Comparison of ENCODE assay signal across 11 cellular contexts in the genomic region with DNA sequence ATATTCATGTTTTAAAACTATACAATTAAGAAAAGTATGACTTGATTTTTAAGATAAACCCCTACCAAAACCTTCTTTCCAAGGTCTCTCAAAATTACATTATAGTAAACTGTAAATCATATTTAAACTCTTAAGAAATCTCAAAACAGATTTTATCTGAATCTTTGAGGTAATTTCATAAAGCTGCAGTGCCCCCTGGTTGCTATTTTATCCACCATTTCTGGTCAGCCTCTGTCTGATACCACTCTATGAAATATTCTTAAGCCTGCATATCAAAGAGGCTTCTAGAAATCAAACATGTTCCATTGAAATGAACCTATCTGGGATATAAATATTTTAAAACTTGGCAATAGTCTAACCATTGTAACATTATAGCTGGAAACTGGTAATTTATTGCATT.
DNase-seq lines count a peak whose midpoint lies in the region; ATAC-seq and TF ChIP-seq lines count a peak whose summit lies in the region.
"Had no signal": no experiment of that assay in that cellular context is flagged by ENCODE, and none has a peak within 500 bp of the region (broad histone marks: within the 10 kb centered on the region; RNA-seq: fewer than 3 reads in every experiment).

No MANE protein-coding gene starts in this region.

- H3K36me3 ChIP-seq in endodermal cell (ENCODE audit: control insufficient read depth, insufficient read depth, low read length) = no peaks in the 10 kb centered on the region
- H3K36me3 ChIP-seq: prostate gland had no signal

- peak; percentile 62 for TF ChIP-seq CTCF in endodermal cell (conservative IDR thresholded peaks at IDR 0.05)
- TF ChIP-seq CTCF in type B pancreatic cell (conservative IDR thresholded peaks at IDR 0.05) = peak; percentile 45

- no peak overlapping the region for H3K27ac Mint-ChIP-seq in activated naive CD4-positive, alpha-beta T cell treated with anti-CD3 and anti-CD28 coated beads for 36 hours
- H3K27ac Mint-ChIP-seq in endodermal cell (no peak overlapping the region), type B pancreatic cell (no peak overlapping the region)

- DNase-seq in activated naive CD4-positive, alpha-beta T cell treated with anti-CD3 and anti-CD28 coated beads for 36 hours = peak; percentile 4
- DNase-seq in activated naive CD4-positive, alpha-beta T cell treated with Interleukin-2 at 50 U/mL for 16 hours = no peak
- DNase-seq in OCI-M1 (lab: John Stamatoyannopoulos, UW) (peak; percentile 36), endodermal cell (no peak), type B pancreatic cell (ENCODE audit: extremely low spot score, unreplicated experiment) (no peak), NCI-H2107 treated with DMSO at 0.1 percent for 48 hours (lab: John Stamatoyannopoulos, UW; ENCODE audit: unreplicated experiment) (no peak), SIG-M5 treated with dmso at 0.1 percent for 504 hours (lab: John Stamatoyannopoulos, UW; ENCODE audit: unreplicated experiment) (no peak)
- DNase-seq: NCI-H226, testis had no signal

- no peak overlapping the region for H3K4me3 Mint-ChIP-seq in activated naive CD4-positive, alpha-beta T cell treated with anti-CD3 and anti-CD28 coated beads for 36 hours
- H3K4me3 Mint-ChIP-seq in endodermal cell (no peak overlapping the region), type B pancreatic cell (no peak overlapping the region)

- no peaks in the 10 kb centered on the region for H3K4me1 Mint-ChIP-seq in activated naive CD4-positive, alpha-beta T cell treated with anti-CD3 and anti-CD28 coated beads for 36 hours (ENCODE audit: low read depth)
- H3K4me1 Mint-ChIP-seq in endodermal cell (peaks cover 6% of the 10 kb centered on the region), type B pancreatic cell (ENCODE audit: unreplicated experiment) (no peaks in the 10 kb centered on the region)

- H3K4me1 ChIP-seq in endodermal cell (ENCODE audit: control insufficient read depth, insufficient read depth, low read length) = no peaks in the 10 kb centered on the region
- H3K4me1 ChIP-seq: prostate gland, testis had no signal

- no peaks in the 10 kb centered on the region for H3K36me3 Mint-ChIP-seq in activated naive CD4-positive, alpha-beta T cell treated with anti-CD3 and anti-CD28 coated beads for 36 hours (ENCODE audit: low read depth)
- H3K36me3 Mint-ChIP-seq in endodermal cell (ENCODE audit: low read depth) (no peaks in the 10 kb centered on the region), type B pancreatic cell (no peaks in the 10 kb centered on the region)

- H3K27me3 ChIP-seq in endodermal cell (ENCODE audit: control insufficient read depth, insufficient read depth, low read length, poor library complexity, severe bottlenecking) = no peaks in the 10 kb centered on the region
- H3K27me3 ChIP-seq: testis had no signal

- H3K27me3 Mint-ChIP-seq in activated naive CD4-positive, alpha-beta T cell treated with anti-CD3 and anti-CD28 coated beads for 36 hours (ENCODE audit: low read depth) = no peaks in the 10 kb centered on the region
- no peaks in the 10 kb centered on the region for H3K27me3 Mint-ChIP-seq in endodermal cell (ENCODE audit: insufficient read depth)
- no peaks in the 10 kb centered on the region for H3K27me3 Mint-ChIP-seq in type B pancreatic cell

- H3K9me3 Mint-ChIP-seq in activated naive CD4-positive, alpha-beta T cell treated with anti-CD3 and anti-CD28 coated beads for 36 hours = no peaks in the 10 kb centered on the region
- H3K9me3 Mint-ChIP-seq in endodermal cell (no peaks in the 10 kb centered on the region), type B pancreatic cell (no peaks in the 10 kb centered on the region)

- ATAC-seq in GM19397 (IDR thresholded peaks at IDR 0.05; ENCODE audit: unreplicated experiment) = no peak

- intact Hi-C loops in activated naive CD4-positive, alpha-beta T cell treated with anti-CD3 and anti-CD28 coated beads for 36 hours (cut with micrococcal nuclease) = no loop called here

- CTCF ChIA-PET in activated naive CD4-positive, alpha-beta T cell treated with anti-CD3 and anti-CD28 coated beads for 36 hours (lab: Charles Lee) = no interaction called here

- no peak overlapping the region for H3K9ac ChIP-seq in endodermal cell (ENCODE audit: extremely low read depth, low read length, poor library complexity, severe bottlenecking)

- no peak overlapping the region for H3K27ac ChIP-seq in endodermal cell (ENCODE audit: low read depth, low read length)
- H3K27ac ChIP-seq: prostate gland, testis had no signal

- H3K9me3 ChIP-seq in endodermal cell (ENCODE audit: control insufficient read depth, low read length) = no peaks in the 10 kb centered on the region
- H3K9me3 ChIP-seq: prostate gland, testis had no signal

- H3K4me3 ChIP-seq in endodermal cell (ENCODE audit: low read length) = no peak overlapping the region
- H3K4me3 ChIP-seq: prostate gland, testis had no signal

Comparison
In these comparisons a context has a peak if more than half of its experiments do, and no peak if none do; other contexts are left out.
1. DNase-seq: peak in activated naive CD4-positive, alpha-beta T cell treated with anti-CD3 and anti-CD28 coated beads for 36 hours (single experiment) and OCI-M1 (single experiment); none in activated naive CD4-positive, alpha-beta T cell treated with Interleukin-2 at 50 U/mL for 16 hours (single experiment), endodermal cell (single experiment), type B pancreatic cell (single experiment), NCI-H2107 treated with DMSO at 0.1 percent for 48 hours (single experiment) and SIG-M5 treated with dmso at 0.1 percent for 504 hours (single experiment).